ENCODE assay signal across 1 cellular context in the genomic region with DNA sequence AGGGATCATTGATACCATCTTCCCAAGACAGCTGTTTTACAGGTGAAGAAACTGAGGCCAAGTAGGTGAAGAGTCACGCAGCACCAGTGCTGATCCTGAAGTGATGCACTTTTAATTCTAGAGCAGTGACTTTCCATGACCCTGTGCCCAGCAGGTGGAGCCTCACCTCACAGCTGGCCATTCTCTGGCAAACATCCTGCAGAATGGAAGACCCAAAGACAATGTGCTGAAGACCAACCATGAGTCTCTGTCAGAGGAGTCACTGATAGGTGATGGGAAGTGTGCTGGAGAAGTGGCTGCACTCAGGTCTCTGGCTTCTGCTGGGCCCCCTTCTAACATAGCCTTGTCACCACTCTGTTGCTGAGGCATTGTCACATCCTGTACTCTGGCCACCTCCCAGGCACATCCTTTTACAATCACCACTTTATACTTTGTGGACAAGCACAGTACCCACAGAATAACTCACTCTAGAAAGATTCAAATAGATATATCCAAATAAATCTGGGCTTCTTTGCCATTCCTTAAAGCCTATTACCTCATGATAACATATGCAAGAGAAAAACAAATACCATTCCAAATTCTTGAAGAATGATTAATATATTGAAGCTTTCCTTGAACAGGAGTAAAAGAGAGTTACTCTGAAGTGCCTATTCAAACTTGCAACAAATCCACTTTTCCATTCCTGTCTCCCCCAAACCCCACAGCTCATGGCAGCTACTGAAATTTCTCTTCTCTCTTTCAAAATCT.
TF ChIP-seq lines count a peak whose summit lies in the region.

No MANE protein-coding gene starts in this region.

TF ChIP-seq in A549, 52 proteins besides CTCF, POLR2A, EP300 and RAD21 (continued from another document):
- TF ChIP-seq GATA3 (IDR thresholded peaks at IDR 0.05; ENCODE audit: borderline replicate concordance) (no peak), BHLHE40 (IDR thresholded peaks at IDR 0.05; ENCODE audit: low read depth, low read length) (no peak)
